20 cellular contexts compared by ENCODE assay signal in genomic region chr3:128294999-128295468, GRCh38.
DNase-seq lines count a peak whose midpoint lies in the region; ATAC-seq lines count a peak whose summit lies in the region.
"Had no signal": no experiment of that assay in that cellular context is flagged by ENCODE, and none has a peak within 500 bp of the region (broad histone marks: within the 10 kb centered on the region; RNA-seq: fewer than 3 reads in every experiment).

No MANE protein-coding gene starts in this region.

- H3K36me3 Mint-ChIP-seq in CD4-positive, CD25-positive, alpha-beta regulatory T cell: peaks cover 36% of the 10 kb centered on the region
- peaks cover 11 to 23% (median 13%) of the 10 kb centered on the region in 3 donors for H3K36me3 Mint-ChIP-seq in CD8-positive, alpha-beta memory T cell
- peaks cover 6% of the 10 kb centered on the region for H3K36me3 Mint-ChIP-seq in activated T-helper 17 cell treated with anti-CD3 and anti-CD28 coated beads, Interleukin-2, amount 50 U/mL, for 72 hours (ENCODE audit: low read depth)
- H3K36me3 Mint-ChIP-seq in naive thymus-derived CD4-positive, alpha-beta T cell: peaks cover 6 to 37% (median 21%) of the 10 kb centered on the region in 5 donors

- no peaks in the 10 kb centered on the region for H3K27me3 ChIP-seq in CD4-positive, CD25-positive, alpha-beta regulatory T cell (ENCODE audit: control insufficient read depth, insufficient read depth, low read length)
- no peaks in the 10 kb centered on the region for H3K27me3 ChIP-seq in CD8-positive, alpha-beta memory T cell (ENCODE audit: insufficient read depth, low read length, poor library complexity, severe bottlenecking)
- H3K27me3 ChIP-seq in naive thymus-derived CD4-positive, alpha-beta T cell (ENCODE audit: control insufficient read depth in 2 of 2, insufficient read depth in 2 of 2, low read length in 2 of 2): no peaks in the 10 kb centered on the region
- H3K27me3 ChIP-seq: gastroesophageal sphincter, left lung, sigmoid colon, SJSA1, suprapubic skin had no signal

- H3K27ac Mint-ChIP-seq in CD4-positive, CD25-positive, alpha-beta regulatory T cell: peak overlapping the region; percentile 81 to 97 (median 96)
- peak overlapping the region; percentile 58 to 84 (median 80) for H3K27ac Mint-ChIP-seq in CD8-positive, alpha-beta memory T cell
- H3K27ac Mint-ChIP-seq in activated T-helper 17 cell treated with anti-CD3 and anti-CD28 coated beads, Interleukin-2, amount 50 U/mL, for 72 hours: peak overlapping the region; percentile 88
- peak overlapping the region; percentile 67 to 100 (median 92) for H3K27ac Mint-ChIP-seq in naive thymus-derived CD4-positive, alpha-beta T cell
- H3K27ac Mint-ChIP-seq: B cell, GM23338 had no signal

- CTCF ChIA-PET in CD8-positive, alpha-beta memory T cell (lab: Charles Lee): no interaction called here
- CTCF ChIA-PET in naive thymus-derived CD4-positive, alpha-beta T cell (lab: Charles Lee): interaction anchor here (1.2 to 6.4 kb wide), 3 partner anchors 12 to 70 kb away, joined by 3 to 36 read pairs (median 26); no protein-coding TSS in a partner anchor

- no peaks in the 10 kb centered on the region for H3K36me3 ChIP-seq in CD4-positive, CD25-positive, alpha-beta regulatory T cell (ENCODE audit: control insufficient read depth, insufficient read depth, low read length)
- H3K36me3 ChIP-seq in CD8-positive, alpha-beta memory T cell (ENCODE audit: insufficient read depth, low read length): no peaks in the 10 kb centered on the region
- no peaks in the 10 kb centered on the region for H3K36me3 ChIP-seq in naive thymus-derived CD4-positive, alpha-beta T cell (ENCODE audit: control insufficient read depth in 2 of 3, insufficient read depth in 3 of 3, low read length in 3 of 3)
- H3K36me3 ChIP-seq: left lung, sigmoid colon, SJSA1, suprapubic skin had no signal

- H3K27ac ChIP-seq in CD4-positive, CD25-positive, alpha-beta regulatory T cell (ENCODE audit: insufficient read depth, low read length, poor library complexity, severe bottlenecking): peak overlapping the region; percentile 57
- H3K27ac ChIP-seq in CD8-positive, alpha-beta memory T cell (ENCODE audit: low read depth, low read length): no peak overlapping the region
- peak overlapping the region; percentile 77 for H3K27ac ChIP-seq in naive thymus-derived CD4-positive, alpha-beta T cell (ENCODE audit: low read depth, low read length)
- H3K27ac ChIP-seq: gastroesophageal sphincter, left lung, sigmoid colon, SJSA1, suprapubic skin had no signal

- intact Hi-C loops in naive thymus-derived CD4-positive, alpha-beta T cell (cut with micrococcal nuclease): loop anchor here in 1 of 2 donors (1.0 kb wide), 2 partner anchors 9 to 21 kb away; no protein-coding TSS in a partner anchor

- peak; percentile 55 to 64 for ATAC-seq in CD4-positive, CD25-positive, alpha-beta regulatory T cell (ENCODE audit: low read depth in 2 of 2)
- ATAC-seq in activated T-helper 17 cell treated with anti-CD3 and anti-CD28 coated beads, Interleukin-2, amount 50 U/mL, for 72 hours (replicated peaks): no peak
- peak; percentile 81 for ATAC-seq in naive thymus-derived CD4-positive, alpha-beta T cell
- no peak for ATAC-seq in HG03469 (IDR thresholded peaks at IDR 0.05; ENCODE audit: unreplicated experiment)
- ATAC-seq: gastroesophageal sphincter, GM23338, left lung had no signal

- peak overlapping the region; percentile 29 for H3K4me3 ChIP-seq in CD4-positive, CD25-positive, alpha-beta regulatory T cell (ENCODE audit: low read depth, low read length)
- H3K4me3 ChIP-seq in CD8-positive, alpha-beta memory T cell (ENCODE audit: low read length): peak overlapping the region; percentile 35
- peak overlapping the region; percentile 32 for H3K4me3 ChIP-seq in naive thymus-derived CD4-positive, alpha-beta T cell (ENCODE audit: low read length)
- H3K4me3 ChIP-seq: gastroesophageal sphincter, GM23338, left lung, sigmoid colon, SJSA1, suprapubic skin had no signal

- peaks cover 7 to 67% (median 34%) of the 10 kb centered on the region in 4 donors for H3K4me1 Mint-ChIP-seq in CD4-positive, CD25-positive, alpha-beta regulatory T cell
- H3K4me1 Mint-ChIP-seq in CD8-positive, alpha-beta memory T cell: peaks cover 28 to 47% (median 42%) of the 10 kb centered on the region in 3 donors
- H3K4me1 Mint-ChIP-seq in activated T-helper 17 cell treated with anti-CD3 and anti-CD28 coated beads, Interleukin-2, amount 50 U/mL, for 72 hours: peaks cover 29% of the 10 kb centered on the region
- peaks cover 33 to 85% (median 75%) of the 10 kb centered on the region in 7 donors for H3K4me1 Mint-ChIP-seq in naive thymus-derived CD4-positive, alpha-beta T cell
- H3K4me1 Mint-ChIP-seq: GM23338 had no signal

- DNase-seq in CD4-positive, CD25-positive, alpha-beta regulatory T cell: peak in 2 of 3 donors; percentile 56 to 74
- peak in 2 of 5 donors; percentile 18 to 63 for DNase-seq in CD8-positive, alpha-beta memory T cell
- DNase-seq in naive thymus-derived CD4-positive, alpha-beta T cell: peak in 8 of 9 donors; percentile 15 to 73 (median 62)
- DNase-seq in amygdala (lab: John Stamatoyannopoulos, UW): no peak
- no peak for DNase-seq in AG08396 (ENCODE audit: low spot score)
- DNase-seq: DMS53; left lung; MV-4-11; NCI-H2029 treated with DMSO at 0.1 percent for 48 hours; NCI-H524; sigmoid colon; stimulated activated CD4-positive, alpha-beta T cell treated with anti-CD3 and anti-CD28 coated beads, Interleukin-1b, Interleukin-23, amount 100 ng/mL, for 48 hours; T-helper 9 cell had no signal

- H3K9me3 ChIP-seq in CD4-positive, CD25-positive, alpha-beta regulatory T cell (ENCODE audit: control insufficient read depth in 2 of 2, low read length in 2 of 2): no peaks in the 10 kb centered on the region
- no peaks in the 10 kb centered on the region for H3K9me3 ChIP-seq in CD8-positive, alpha-beta memory T cell (ENCODE audit: low read length)
- no peaks in the 10 kb centered on the region for H3K9me3 ChIP-seq in naive thymus-derived CD4-positive, alpha-beta T cell (ENCODE audit: control insufficient read depth in 2 of 3, low read length in 3 of 3)
- H3K9me3 ChIP-seq: SJSA1, suprapubic skin had no signal

- POLR2A ChIA-PET in CD8-positive, alpha-beta memory T cell (lab: Charles Lee): no interaction called here
- POLR2A ChIA-PET in naive thymus-derived CD4-positive, alpha-beta T cell (lab: Charles Lee): interaction anchor here (0.8 to 3.5 kb wide), 7 partner anchors 8 to 1022 kb away, joined by 3 to 41 read pairs (median 3); partner anchors contain the start of gene RUVBL1

- no peaks in the 10 kb centered on the region for H3K27me3 Mint-ChIP-seq in CD4-positive, CD25-positive, alpha-beta regulatory T cell
- H3K27me3 Mint-ChIP-seq in CD8-positive, alpha-beta memory T cell: no peaks in the 10 kb centered on the region
- no peaks in the 10 kb centered on the region for H3K27me3 Mint-ChIP-seq in activated T-helper 17 cell treated with anti-CD3 and anti-CD28 coated beads, Interleukin-2, amount 50 U/mL, for 72 hours
- H3K27me3 Mint-ChIP-seq in naive thymus-derived CD4-positive, alpha-beta T cell: no peaks in the 10 kb centered on the region
- H3K27me3 Mint-ChIP-seq: B cell had no signal

- H3K4me1 ChIP-seq in CD4-positive, CD25-positive, alpha-beta regulatory T cell (ENCODE audit: control insufficient read depth, insufficient read depth, low read length, poor library complexity, severe bottlenecking): peaks cover 41% of the 10 kb centered on the region
- H3K4me1 ChIP-seq in CD8-positive, alpha-beta memory T cell (ENCODE audit: insufficient read depth, low read length): peaks cover 44% of the 10 kb centered on the region
- H3K4me1 ChIP-seq in naive thymus-derived CD4-positive, alpha-beta T cell (ENCODE audit: control insufficient read depth in 2 of 2, insufficient read depth in 2 of 2, low read length in 2 of 2): peaks cover 16 to 48% of the 10 kb centered on the region in 2 donors
- H3K4me1 ChIP-seq: gastroesophageal sphincter, left lung, sigmoid colon, SJSA1 had no signal

- peaks cover 0 to 8% (median 2%) of the 10 kb centered on the region in 7 donors for H3K9me3 Mint-ChIP-seq in CD4-positive, CD25-positive, alpha-beta regulatory T cell
- peaks cover 0 to 1% (median 0%) of the 10 kb centered on the region in 5 donors for H3K9me3 Mint-ChIP-seq in CD8-positive, alpha-beta memory T cell
- H3K9me3 Mint-ChIP-seq in activated T-helper 17 cell treated with anti-CD3 and anti-CD28 coated beads, Interleukin-2, amount 50 U/mL, for 72 hours: no peaks in the 10 kb centered on the region
- H3K9me3 Mint-ChIP-seq in naive thymus-derived CD4-positive, alpha-beta T cell: peaks cover 2 to 13% (median 10%) of the 10 kb centered on the region in 11 donors
- H3K9me3 Mint-ChIP-seq: GM23338 had no signal

- peak overlapping the region; percentile 37 to 83 (median 45) for H3K4me3 Mint-ChIP-seq in CD4-positive, CD25-positive, alpha-beta regulatory T cell
- peak overlapping the region in 4 of 7 donors; percentile 20 to 65 (median 48) for H3K4me3 Mint-ChIP-seq in CD8-positive, alpha-beta memory T cell
- peak overlapping the region; percentile 49 for H3K4me3 Mint-ChIP-seq in activated T-helper 17 cell treated with anti-CD3 and anti-CD28 coated beads, Interleukin-2, amount 50 U/mL, for 72 hours
- H3K4me3 Mint-ChIP-seq in naive thymus-derived CD4-positive, alpha-beta T cell: peak overlapping the region; percentile 33 to 85 (median 58)
- H3K4me3 Mint-ChIP-seq: B cell, GM23338 had no signal

Comparison
In these comparisons a context has a peak if more than half of its experiments do, and no peak if none do; other contexts are left out.
1. ATAC-seq: peak in CD4-positive, CD25-positive, alpha-beta regulatory T cell (2 of 2) and naive thymus-derived CD4-positive, alpha-beta T cell (single experiment); none in activated T-helper 17 cell treated with anti-CD3 and anti-CD28 coated beads, Interleukin-2, amount 50 U/mL, for 72 hours (single experiment) and HG03469 (single experiment).
2. DNase-seq: peak in CD4-positive, CD25-positive, alpha-beta regulatory T cell (2 of 3) and naive thymus-derived CD4-positive, alpha-beta T cell (8 of 9); none in amygdala (0 of 56) and AG08396 (single experiment).
3. Peak in every context shown above with its lines, with median percentiles within 50 percentile points of each other: H3K4me3 ChIP-seq, H3K27ac Mint-ChIP-seq and H3K4me3 Mint-ChIP-seq.